Comparison of ENCODE assay signal across 26 cellular contexts in genomic region chr7:48703446-48703845, GRCh38.
"Had no signal": no experiment of that assay in that cellular context is flagged by ENCODE, and none has a peak within 500 bp of the region (broad histone marks: within the 10 kb centered on the region; RNA-seq: fewer than 3 reads in every experiment).

No MANE protein-coding gene starts in this region.

- DNase-seq: islet precursor cell; left ventricle myocardium inferior; mesendoderm; naive B cell; natural killer cell; pancreas; retina; right cardiac atrium; stimulated activated CD4-positive, alpha-beta T cell treated with anti-CD3 and anti-CD28 coated beads, Interleukin-12 subunit alpha, Interleukin-12 subunit beta, amount 100 ng/mL, for 4 hours; stimulated activated CD4-positive, alpha-beta T cell treated with anti-CD3 and anti-CD28 coated beads, Interleukin-15, amount 100 ng/mL, for 24 hours; stimulated activated CD4-positive, alpha-beta T cell treated with anti-CD3 and anti-CD28 coated beads, Interleukin-2, amount 100 ng/mL, for 24 hours; stimulated activated CD4-positive, alpha-beta T cell treated with anti-CD3 and anti-CD28 coated beads, Interleukin-4, amount 100 ng/mL, for 1 hour; stimulated activated naive B cell treated with anti-CD40 and anti-IgM and Interleukin-4, amounts not matched to agents 10 μg/mL and 1 μg/mL and 100 μg/mL, for 72 hours; stimulated activated naive CD8-positive, alpha-beta T cell treated with anti-CD3 and anti-CD28 coated beads, Interleukin-15, Interleukin-2, amounts not matched to agents 100 U/mL and 50 U/mL, for 24 hours; stomach; tibial artery; trophoblast cell; upper lobe of right lung had no signal

- H3K9me3 Mint-ChIP-seq: mesothelial cell of epicardium, neural crest cell had no signal

- H2AFZ ChIP-seq: hepatocyte had no signal

- H3K36me3 Mint-ChIP-seq: mesothelial cell of epicardium; naive B cell; natural killer cell; stimulated activated naive B cell treated with anti-CD40 and anti-IgM and Interleukin-4, amounts not matched to agents 10 μg/mL and 1 μg/mL and 100 μg/mL, for 72 hours had no signal

- H3K27me3 ChIP-seq: hepatocyte, pancreas, stomach, suprapubic skin, tibial artery, upper lobe of right lung had no signal

- H3K4me3 ChIP-seq: hepatocyte, left ventricle myocardium inferior, lung, pancreas, prostate gland, skin epidermis, stomach, suprapubic skin, thoracic aorta, tibial artery, upper lobe of right lung had no signal

- H3K27me3 Mint-ChIP-seq: naive B cell; stimulated activated naive B cell treated with anti-CD40 and anti-IgM and Interleukin-4, amounts not matched to agents 10 μg/mL and 1 μg/mL and 100 μg/mL, for 72 hours had no signal

- H3K4me3 Mint-ChIP-seq: mesothelial cell of epicardium; naive B cell; natural killer cell; neural crest cell; stimulated activated naive B cell treated with anti-CD40 and anti-IgM and Interleukin-4, amounts not matched to agents 10 μg/mL and 1 μg/mL and 100 μg/mL, for 72 hours had no signal

- H3K36me3 ChIP-seq: left ventricle myocardium inferior, pancreas, prostate gland, stomach, suprapubic skin, thoracic aorta, tibial artery, upper lobe of right lung had no signal

- H3K79me2 ChIP-seq: hepatocyte had no signal

- H3K4me2 ChIP-seq: hepatocyte had no signal

- H3K4me1 Mint-ChIP-seq: mesothelial cell of epicardium; naive B cell; natural killer cell; stimulated activated naive B cell treated with anti-CD40 and anti-IgM and Interleukin-4, amounts not matched to agents 10 μg/mL and 1 μg/mL and 100 μg/mL, for 72 hours had no signal

- H3K27ac ChIP-seq: hepatocyte, left ventricle myocardium inferior, pancreas, prostate gland, skin epidermis, stomach, suprapubic skin, thoracic aorta, tibial artery, upper lobe of right lung had no signal

- H3K9me3 ChIP-seq: left ventricle myocardium inferior, pancreas, prostate gland, stomach, suprapubic skin, thoracic aorta, tibial artery, upper lobe of right lung had no signal

- H3K4me1 ChIP-seq: left ventricle myocardium inferior, pancreas, prostate gland, stomach, suprapubic skin, tibial artery, upper lobe of right lung had no signal

- H3K27ac Mint-ChIP-seq: mesothelial cell of epicardium; naive B cell; natural killer cell; stimulated activated naive B cell treated with anti-CD40 and anti-IgM and Interleukin-4, amounts not matched to agents 10 μg/mL and 1 μg/mL and 100 μg/mL, for 72 hours had no signal
